ENCODE assay signal across 1 cellular context in the genomic region with DNA sequence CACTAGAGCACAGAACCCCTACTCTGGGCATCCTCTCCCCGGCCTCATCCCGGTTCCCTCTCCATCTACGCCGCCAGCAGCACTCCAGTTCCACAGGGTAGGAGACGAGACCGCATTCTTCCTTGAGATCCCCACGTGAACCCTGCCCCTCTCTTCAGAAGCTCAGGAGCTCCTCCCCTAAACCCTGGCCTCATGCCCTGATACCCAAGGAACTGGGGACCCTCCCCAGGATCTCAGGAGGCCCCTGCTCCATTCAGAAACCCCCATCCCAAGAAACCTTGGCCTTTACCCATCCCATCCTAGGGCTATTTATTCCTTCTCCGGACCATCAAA.
TF ChIP-seq lines count a peak whose summit lies in the region.

No MANE protein-coding gene starts in this region.

TF ChIP-seq in GM23338, 12 proteins besides CTCF, POLR2A, EP300 and RAD21 (continued from another document):
- TF ChIP-seq, protein P1, sequence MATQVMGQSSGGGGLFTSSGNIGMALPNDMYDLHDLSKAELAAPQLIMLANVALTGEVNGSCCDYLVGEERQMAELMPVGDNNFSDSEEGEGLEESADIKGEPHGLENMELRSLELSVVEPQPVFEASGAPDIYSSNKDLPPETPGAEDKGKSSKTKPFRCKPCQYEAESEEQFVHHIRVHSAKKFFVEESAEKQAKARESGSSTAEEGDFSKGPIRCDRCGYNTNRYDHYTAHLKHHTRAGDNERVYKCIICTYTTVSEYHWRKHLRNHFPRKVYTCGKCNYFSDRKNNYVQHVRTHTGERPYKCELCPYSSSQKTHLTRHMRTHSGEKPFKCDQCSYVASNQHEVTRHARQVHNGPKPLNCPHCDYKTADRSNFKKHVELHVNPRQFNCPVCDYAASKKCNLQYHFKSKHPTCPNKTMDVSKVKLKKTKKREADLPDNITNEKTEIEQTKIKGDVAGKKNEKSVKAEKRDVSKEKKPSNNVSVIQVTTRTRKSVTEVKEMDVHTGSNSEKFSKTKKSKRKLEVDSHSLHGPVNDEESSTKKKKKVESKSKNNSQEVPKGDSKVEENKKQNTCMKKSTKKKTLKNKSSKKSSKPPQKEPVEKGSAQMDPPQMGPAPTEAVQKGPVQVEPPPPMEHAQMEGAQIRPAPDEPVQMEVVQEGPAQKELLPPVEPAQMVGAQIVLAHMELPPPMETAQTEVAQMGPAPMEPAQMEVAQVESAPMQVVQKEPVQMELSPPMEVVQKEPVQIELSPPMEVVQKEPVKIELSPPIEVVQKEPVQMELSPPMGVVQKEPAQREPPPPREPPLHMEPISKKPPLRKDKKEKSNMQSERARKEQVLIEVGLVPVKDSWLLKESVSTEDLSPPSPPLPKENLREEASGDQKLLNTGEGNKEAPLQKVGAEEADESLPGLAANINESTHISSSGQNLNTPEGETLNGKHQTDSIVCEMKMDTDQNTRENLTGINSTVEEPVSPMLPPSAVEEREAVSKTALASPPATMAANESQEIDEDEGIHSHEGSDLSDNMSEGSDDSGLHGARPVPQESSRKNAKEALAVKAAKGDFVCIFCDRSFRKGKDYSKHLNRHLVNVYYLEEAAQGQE (IDR thresholded peaks at IDR 0.05; ENCODE audit: unreplicated experiment) = no peak
- TF ChIP-seq POLR2AphosphoS5 (IDR thresholded peaks at IDR 0.05; ENCODE audit: low read depth) = no peak
- TF ChIP-seq JUNB (IDR thresholded peaks at IDR 0.05; ENCODE audit: unreplicated experiment) = no peak
- no peak for TF ChIP-seq NANOG (IDR thresholded peaks at IDR 0.05; ENCODE audit: borderline replicate concordance)
- TF ChIP-seq ZNF331 (CRISPR knock-in tag; IDR thresholded peaks at IDR 0.05; ENCODE audit: low read depth) = no peak
- TF ChIP-seq ZNF114 (CRISPR knock-in tag; IDR thresholded peaks at IDR 0.05) = no peak
- TF ChIP-seq EZH2 (IDR thresholded peaks at IDR 0.05; ENCODE audit: low read depth, unreplicated experiment) = no peak
- no peak for TF ChIP-seq EZH2phosphoT487 (IDR thresholded peaks at IDR 0.05; ENCODE audit: unreplicated experiment)
- no peak for TF ChIP-seq CREB1 (CRISPR knock-in tag; IDR thresholded peaks at IDR 0.05; ENCODE audit: low read depth)
